8 cellular contexts compared by ENCODE assay signal in the genomic region with DNA sequence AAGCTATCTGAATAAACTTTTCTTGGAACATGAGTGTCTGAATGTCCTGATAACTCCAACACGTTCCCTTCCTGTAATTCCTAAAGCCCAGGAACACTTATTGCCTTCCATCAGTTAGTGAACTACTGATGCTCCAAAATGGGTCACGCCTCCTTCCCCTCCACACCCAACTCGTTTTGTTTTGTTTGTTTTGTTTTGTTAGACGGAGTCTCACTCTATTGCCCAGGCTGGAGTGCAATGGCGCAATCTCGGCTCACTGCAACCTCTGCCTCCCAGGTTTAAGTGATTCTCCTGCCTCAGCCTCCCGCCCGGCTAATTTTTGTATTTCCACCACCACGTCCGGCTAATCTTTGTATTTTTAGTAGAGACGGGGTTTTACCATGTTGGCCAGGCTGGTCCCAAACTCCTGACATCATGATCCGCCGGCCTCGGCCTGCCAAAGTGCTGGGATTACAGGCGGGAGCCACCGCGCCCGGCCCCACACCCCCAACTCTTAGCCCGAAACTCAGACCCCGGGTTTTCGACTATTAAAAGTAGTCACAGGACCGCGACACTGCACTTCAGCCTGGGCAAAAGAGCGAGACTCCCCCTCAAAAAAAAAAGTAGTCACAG. TPM values are rescaled to one million over a fixed set of nuclear protein-coding genes. Genes with fewer than 3 reads are reported as not detected.
DNase-seq lines count a peak whose midpoint lies in the region; ATAC-seq and TF ChIP-seq lines count a peak whose summit lies in the region.

No MANE protein-coding gene starts in this region.

- CTCF ChIA-PET in RWPE1 (lab: Yijun Ruan, JAX), result no interaction called here

- TF ChIP-seq CTCF in RWPE1 (conservative IDR thresholded peaks at IDR 0.05; ENCODE audit: low read depth) (no peak), foreskin keratinocyte (conservative IDR thresholded peaks at IDR 0.05) (no peak)

- peaks cover 17% of the 10 kb centered on the region for H3K4me1 ChIP-seq in CD4-positive, CD25-positive, alpha-beta regulatory T cell (ENCODE audit: control insufficient read depth, insufficient read depth, low read length, poor library complexity, severe bottlenecking)
- H3K4me1 ChIP-seq in foreskin keratinocyte, result no peaks in the 10 kb centered on the region
- H3K4me1 ChIP-seq in skeletal muscle satellite cell (ENCODE audit: control insufficient read depth, insufficient read depth, low read length), result peaks cover 7% of the 10 kb centered on the region

- peaks cover 22% of the 10 kb centered on the region for H3K27me3 Mint-ChIP-seq in CD4-positive, CD25-positive, alpha-beta regulatory T cell

- peak overlapping the region; percentile 86 for H3K4me3 ChIP-seq in CD4-positive, CD25-positive, alpha-beta regulatory T cell (ENCODE audit: low read depth, low read length)
- peak overlapping the region; percentile 96 for H3K4me3 ChIP-seq in skeletal muscle satellite cell (ENCODE audit: low read length)

- peak overlapping the region; percentile 80 for H3K4me2 ChIP-seq in skeletal muscle satellite cell (ENCODE audit: low read length)

- peak overlapping the region; percentile 15 for H3K27ac ChIP-seq in CD4-positive, CD25-positive, alpha-beta regulatory T cell (ENCODE audit: insufficient read depth, low read length, poor library complexity, severe bottlenecking)
- H3K27ac ChIP-seq in RWPE1, result peak overlapping the region; percentile 75
- H3K27ac ChIP-seq in foreskin keratinocyte, result peak overlapping the region; percentile 89

- H3K4me3 Mint-ChIP-seq in CD4-positive, CD25-positive, alpha-beta regulatory T cell, result no peak overlapping the region

- peak overlapping the region; percentile 100 for H3K9ac ChIP-seq in skeletal muscle satellite cell (ENCODE audit: low read depth, low read length)

- H3K27ac Mint-ChIP-seq in CD4-positive, CD25-positive, alpha-beta regulatory T cell, result peak overlapping the region in 1 of 3 donors; percentile 50

- H3K9me3 Mint-ChIP-seq in CD4-positive, CD25-positive, alpha-beta regulatory T cell, result no peaks in the 10 kb centered on the region

- no peaks in the 10 kb centered on the region for H3K36me3 Mint-ChIP-seq in CD4-positive, CD25-positive, alpha-beta regulatory T cell

- POLR2A ChIA-PET in RWPE1 (lab: Yijun Ruan, JAX; ENCODE audit: low non-redundant PET), result no interaction called here

- no peak for ATAC-seq in CD4-positive, CD25-positive, alpha-beta regulatory T cell (ENCODE audit: low read depth in 2 of 2)
- ATAC-seq in GM21825 (IDR thresholded peaks at IDR 0.05; ENCODE audit: unreplicated experiment) (peak; percentile 6), foreskin keratinocyte (peak; percentile 34), HG02981 (IDR thresholded peaks at IDR 0.05; ENCODE audit: unreplicated experiment) (no peak)

- H3K27me3 ChIP-seq in CD4-positive, CD25-positive, alpha-beta regulatory T cell (ENCODE audit: control insufficient read depth, insufficient read depth, low read length), result no peaks in the 10 kb centered on the region
- peaks cover 9% of the 10 kb centered on the region for H3K27me3 ChIP-seq in foreskin keratinocyte
- peaks cover 15% of the 10 kb centered on the region for H3K27me3 ChIP-seq in skeletal muscle satellite cell (ENCODE audit: control insufficient read depth, insufficient read depth, low read length)

- H3K4me1 Mint-ChIP-seq in CD4-positive, CD25-positive, alpha-beta regulatory T cell, result peaks cover 0 to 9% (median 1%) of the 10 kb centered on the region in 4 donors

- peak in 1 of 3 donors; percentile 3 for DNase-seq in CD4-positive, CD25-positive, alpha-beta regulatory T cell
- DNase-seq in RWPE1 (ENCODE audit: low spot score) (no peak), foreskin keratinocyte (no peak), DMS79 (lab: John Stamatoyannopoulos, UW) (no peak), NCI-H1436 (lab: John Stamatoyannopoulos, UW) (no peak)

- H3K36me3 ChIP-seq in CD4-positive, CD25-positive, alpha-beta regulatory T cell (ENCODE audit: control insufficient read depth, insufficient read depth, low read length), result no peaks in the 10 kb centered on the region
- H3K36me3 ChIP-seq in skeletal muscle satellite cell (ENCODE audit: insufficient read depth, low read length), result no peaks in the 10 kb centered on the region

- H3K9me3 ChIP-seq in CD4-positive, CD25-positive, alpha-beta regulatory T cell (ENCODE audit: control insufficient read depth in 2 of 2, low read length in 2 of 2), result no peaks in the 10 kb centered on the region
- no peaks in the 10 kb centered on the region for H3K9me3 ChIP-seq in skeletal muscle satellite cell (replicated peaks; ENCODE audit: low read length)

RNA-seq across cellular contexts. Expression of a gene that starts 0.8 kb away (rescaled TPM):
- total RNA-seq in CD4-positive, CD25-positive, alpha-beta regulatory T cell, result 5.3 TPM
- polyA plus RNA-seq in CD4-positive, CD25-positive, alpha-beta regulatory T cell, result 10 to 100 TPM; 16.6 to 18.9 (median 17.7) TPM
- 17.9 and 19.2 TPM in 2 replicates for total RNA-seq in foreskin keratinocyte
- polyA plus RNA-seq in foreskin keratinocyte, result 17.2 and 17.7 TPM in 2 replicates
- 20.0 and 23.4 TPM in 2 replicates for total RNA-seq in skeletal muscle satellite cell (2012; rRNA removed)

RNA-seq across cellular contexts. Expression of a gene that starts 25.1 kb away (rescaled TPM):
- total RNA-seq in CD4-positive, CD25-positive, alpha-beta regulatory T cell, result 18.7 TPM
- polyA plus RNA-seq in CD4-positive, CD25-positive, alpha-beta regulatory T cell, result 10 to 100 TPM; 39.4 to 46.7 (median 44.7) TPM
- 12.4 and 18.1 TPM in 2 replicates for total RNA-seq in foreskin keratinocyte
- polyA plus RNA-seq in foreskin keratinocyte, result 7.1 and 10.0 TPM in 2 replicates
- 10.1 and 14.9 TPM in 2 replicates for total RNA-seq in skeletal muscle satellite cell (2012; rRNA removed)

Comparison
In these comparisons a context has a peak if more than half of its experiments do, and no peak if none do; other contexts are left out.
1. ATAC-seq: peak in GM21825 (single experiment) and foreskin keratinocyte (single experiment); none in CD4-positive, CD25-positive, alpha-beta regulatory T cell (0 of 2) and HG02981 (single experiment).
2. H3K27ac ChIP-seq: peak in every context shown above with its lines; median percentile 89 in foreskin keratinocyte; 75 in RWPE1; 15 in CD4-positive, CD25-positive, alpha-beta regulatory T cell.